ENCODE assay signal across 24 cellular contexts in genomic region chr16:57315401-57315800, GRCh38. TPM values are rescaled to one million over a fixed set of nuclear protein-coding genes. Genes with fewer than 3 reads are reported as not detected.
DNase-seq lines count a peak whose midpoint lies in the region; ATAC-seq and TF ChIP-seq lines count a peak whose summit lies in the region.
"Had no signal": no experiment of that assay in that cellular context is flagged by ENCODE, and none has a peak within 500 bp of the region (broad histone marks: within the 10 kb centered on the region; RNA-seq: fewer than 3 reads in every experiment).

No MANE protein-coding gene starts in this region.

- H3K9me3 ChIP-seq in left ventricle myocardium inferior (replicated peaks) (no peaks in the 10 kb centered on the region), SJSA1 (replicated peaks) (0 out of 2 replicates have a peak, but pooled peaks cover 3% of the 10 kb centered on the region), OCI-LY7 (ENCODE audit: low read length) (no peaks in the 10 kb centered on the region), PC-9 (ENCODE audit: insufficient read depth, low read depth) (no peaks in the 10 kb centered on the region)
- H3K9me3 ChIP-seq: Peyer's patch, SK-N-SH had no signal

- H3K27ac ChIP-seq in left ventricle myocardium inferior (replicated peaks) = peak overlapping the region; percentile 52
- peak overlapping the region; percentile 78 for H3K27ac ChIP-seq in SJSA1
- H3K27ac ChIP-seq in OCI-LY7 (ENCODE audit: low read depth, low read length, poor library complexity, severe bottlenecking) = no peak overlapping the region
- H3K27ac ChIP-seq in PC-9 = no peak overlapping the region
- H3K27ac ChIP-seq: brain microvascular endothelial cell, C4-2B, WERI-Rb-1 had no signal

- H3K4me1 ChIP-seq in left ventricle myocardium inferior (peaks cover 45% of the 10 kb centered on the region), SJSA1 (replicated peaks) (peaks cover 54% of the 10 kb centered on the region), OCI-LY7 (ENCODE audit: insufficient read depth, low read length, poor library complexity, severe bottlenecking) (peaks cover 7% of the 10 kb centered on the region), PC-9 (replicated peaks; ENCODE audit: insufficient read depth) (peaks cover 28% of the 10 kb centered on the region)

- no peak overlapping the region for H3K27ac Mint-ChIP-seq in type B pancreatic cell
- H3K27ac Mint-ChIP-seq: T-helper 2 cell treated with Interferon-gamma antibody and Interleukin-4, amounts not matched to agents 5 μg/mL and 100 μg/mL, for 36 hours had no signal

- no peak for DNase-seq in left ventricle myocardium inferior
- DNase-seq in Right ventricle myocardium superior = no peak
- peak; percentile 56 to 58 for DNase-seq in SJSA1 (ENCODE audit: low read depth in 1 of 2, low spot score in 2 of 2)
- DNase-seq in left lobe of liver (ENCODE audit: low spot score) = peak; percentile 21
- DNase-seq in type B pancreatic cell (ENCODE audit: extremely low spot score, unreplicated experiment) = peak; percentile 18
- no peak for DNase-seq in OCI-LY7 (ENCODE audit: low spot score)
- no peak for DNase-seq in PC-9
- DNase-seq: activated CD4-positive, alpha-beta T cell treated with anti-CD3 and anti-CD28 coated beads, Interleukin-2, amount 50 U/mL, for 1 hour; brain microvascular endothelial cell; kidney glomerular epithelial cell; mesendoderm; naive B cell; NCI-H1048; NCI-H1930; NCI-H226; NCI-H774; occipital lobe; Peyer's patch; SK-N-SH; WERI-Rb-1 had no signal

- H3K27me3 Mint-ChIP-seq in type B pancreatic cell = peaks cover 3% of the 10 kb centered on the region

- intact Hi-C loops in left ventricle myocardium inferior (cut with micrococcal nuclease) = no loop called here
- intact Hi-C loops in Right ventricle myocardium superior (cut with DNase I) = no loop called here
- intact Hi-C loops in OCI-LY7 (cut with micrococcal nuclease; ENCODE audit: unreplicated experiment) = no loop called here
- intact Hi-C loops in PC-9 (cut with micrococcal nuclease; ENCODE audit: unreplicated experiment) = no loop called here

- no peaks in the 10 kb centered on the region for H3K36me3 ChIP-seq in left ventricle myocardium inferior
- H3K36me3 ChIP-seq in SJSA1 = no peaks in the 10 kb centered on the region
- H3K36me3 ChIP-seq in OCI-LY7 (ENCODE audit: insufficient read depth, low read length) = no peaks in the 10 kb centered on the region
- H3K36me3 ChIP-seq in PC-9 (ENCODE audit: low read depth) = no peaks in the 10 kb centered on the region
- H3K36me3 ChIP-seq: brain microvascular endothelial cell, Peyer's patch, WERI-Rb-1 had no signal

- no TSS peak for BruUV-seq in OCI-LY7 (replicated peaks; lab: Mats Ljungman, UMichigan)
- no TSS peak for BruUV-seq in PC-9 (replicated peaks; lab: Mats Ljungman, UMichigan)

- no peaks in the 10 kb centered on the region for H4K20me1 ChIP-seq in OCI-LY7 (ENCODE audit: insufficient read depth, low read length)
- H4K20me1 ChIP-seq in PC-9 (ENCODE audit: insufficient read depth) = no peaks in the 10 kb centered on the region

- H3K4me1 Mint-ChIP-seq in type B pancreatic cell (ENCODE audit: unreplicated experiment) = no peaks in the 10 kb centered on the region

- H3K4me3 Mint-ChIP-seq in type B pancreatic cell = no peak overlapping the region
- H3K4me3 Mint-ChIP-seq: naive B cell had no signal

- no peaks in the 10 kb centered on the region for H3K9me3 Mint-ChIP-seq in type B pancreatic cell
- H3K9me3 Mint-ChIP-seq: naive B cell; T-helper 2 cell treated with Interferon-gamma antibody and Interleukin-4, amounts not matched to agents 5 μg/mL and 100 μg/mL, for 36 hours had no signal

- H2AFZ ChIP-seq in OCI-LY7 (ENCODE audit: low read length) (no peak overlapping the region), PC-9 (no peak overlapping the region)

- CTCF ChIA-PET in OCI-LY7 (lab: Charles Lee; ENCODE audit: unreplicated experiment) = no interaction called here
- CTCF ChIA-PET in PC-9 (lab: Charles Lee) = no interaction called here

- no peak overlapping the region for H3K4me2 ChIP-seq in OCI-LY7 (ENCODE audit: low read length)
- no peak overlapping the region for H3K4me2 ChIP-seq in PC-9

- ATAC-seq in Right ventricle myocardium superior (ENCODE audit: poor library complexity) (no peak), left lobe of liver (no peak), GM18873 (IDR thresholded peaks at IDR 0.05; ENCODE audit: low FRiP score, unreplicated experiment) (no peak)

- POLR2A ChIA-PET in OCI-LY7 (lab: Charles Lee) = interaction anchor here (0.7 kb wide), 1 partner anchor 24 kb away, joined by 5 read pairs; no protein-coding TSS in a partner anchor
- POLR2A ChIA-PET in PC-9 (lab: Charles Lee; ENCODE audit: unreplicated experiment) = no interaction called here

- H3K79me2 ChIP-seq in OCI-LY7 (ENCODE audit: insufficient read depth, low read depth, low read length) = no peaks in the 10 kb centered on the region
- no peaks in the 10 kb centered on the region for H3K79me2 ChIP-seq in PC-9 (ENCODE audit: low read depth)

- H3K27me3 ChIP-seq in left ventricle myocardium inferior (ENCODE audit: low read depth) (no peaks in the 10 kb centered on the region), SJSA1 (replicated peaks) (no peaks in the 10 kb centered on the region), PC-9 (ENCODE audit: insufficient read depth, low read depth) (no peaks in the 10 kb centered on the region)
- H3K27me3 ChIP-seq: brain microvascular endothelial cell, Peyer's patch had no signal

- no peak overlapping the region for H3K4me3 ChIP-seq in left ventricle myocardium inferior
- H3K4me3 ChIP-seq in SJSA1 = no peak overlapping the region
- H3K4me3 ChIP-seq in OCI-LY7 (ENCODE audit: low read depth, low read length, poor library complexity, severe bottlenecking) = no peak overlapping the region
- H3K4me3 ChIP-seq in PC-9 = no peak overlapping the region
- H3K4me3 ChIP-seq: Peyer's patch had no signal

- TF ChIP-seq CTCF in left ventricle myocardium inferior (IDR thresholded peaks at IDR 0.05; ENCODE audit: borderline replicate concordance) = no peak
- TF ChIP-seq CTCF in type B pancreatic cell (conservative IDR thresholded peaks at IDR 0.05) = no peak
- no peak for TF ChIP-seq CTCF in OCI-LY7 (conservative IDR thresholded peaks at IDR 0.05; ENCODE audit: low read length)
- no peak for TF ChIP-seq CTCF in PC-9 (conservative IDR thresholded peaks at IDR 0.05)

- H3K36me3 Mint-ChIP-seq in type B pancreatic cell = no peaks in the 10 kb centered on the region
- H3K36me3 Mint-ChIP-seq: naive B cell had no signal

- peaks cover 13% of the 10 kb centered on the region; the same call in 1 of the 2 replicates for H3F3A ChIP-seq in PC-9 (ENCODE audit: insufficient read depth, low read depth)

- no peaks in the 10 kb centered on the region for H3K9me2 ChIP-seq in OCI-LY7 (ENCODE audit: insufficient read depth, low read length)
- no peaks in the 10 kb centered on the region for H3K9me2 ChIP-seq in PC-9 (ENCODE audit: insufficient read depth)
- H3K9me2 ChIP-seq: SK-N-SH had no signal

RNA-seq across cellular contexts. Expression of gene PLLP, which starts 30.9 kb away (rescaled TPM):
- total RNA-seq in left ventricle myocardium inferior (5.2 TPM), Right ventricle myocardium superior (3.2 TPM), left lobe of liver (7.5 TPM), type B pancreatic cell (ENCODE audit: low replicate concordance) (4.9 and 5.1 TPM in 2 replicates), OCI-LY7 (2022) (not detected in 2 replicates), PC-9 (2021) (1.8 and 2.8 TPM in 2 replicates)
- total RNA-seq in SJSA1 (2014; rRNA removed; shearing (Covaris generic)) = not detected in 2 replicates
- 0.08 and 0.22 TPM in 2 replicates for total RNA-seq in OCI-LY7 (2014; rRNA removed; shearing (Covaris generic))

RNA-seq across cellular contexts. Expression of gene CCL22, which starts 43.2 kb away (rescaled TPM):
- total RNA-seq in left ventricle myocardium inferior (not detected), Right ventricle myocardium superior (not detected), left lobe of liver (0.40 TPM), type B pancreatic cell (ENCODE audit: low replicate concordance) (0.17 TPM in 1 of 2 replicates, not detected in the other), OCI-LY7 (2022) (not detected in 2 replicates), PC-9 (2021) (0.24 and 0.35 TPM in 2 replicates)
- not detected in 2 replicates for total RNA-seq in SJSA1 (2014; rRNA removed; shearing (Covaris generic))
- not detected in 2 replicates for total RNA-seq in OCI-LY7 (2014; rRNA removed; shearing (Covaris generic))
- total RNA-seq: glomerular endothelial cell, occipital lobe had no signal

RNA-seq across cellular contexts. Expression of gene CX3CL1, which starts 56.9 kb away (rescaled TPM):
- total RNA-seq in left ventricle myocardium inferior = 11.7 TPM
- 11.6 TPM for total RNA-seq in Right ventricle myocardium superior
- 0.18 and 0.38 TPM in 2 replicates for total RNA-seq in SJSA1 (2014; rRNA removed; shearing (Covaris generic))
- total RNA-seq in left lobe of liver = 13.8 TPM
- total RNA-seq in type B pancreatic cell (ENCODE audit: low replicate concordance) = 1.4 and 17.8 TPM in 2 replicates
- not detected in 2 replicates for total RNA-seq in OCI-LY7 (2014; rRNA removed; shearing (Covaris generic))
- total RNA-seq in OCI-LY7 (2022) = not detected in 2 replicates
- total RNA-seq in PC-9 (2021) = not detected in 2 replicates

Comparison
In these comparisons a context has a peak if more than half of its experiments do, and no peak if none do; other contexts are left out.
1. DNase-seq: peak in SJSA1 (2 of 2), left lobe of liver (single experiment) and type B pancreatic cell (single experiment); none in left ventricle myocardium inferior (single experiment), Right ventricle myocardium superior (single experiment), OCI-LY7 (single experiment) and PC-9 (0 of 2).
2. H3K27ac ChIP-seq: peak in left ventricle myocardium inferior (single experiment) and SJSA1 (single experiment); none in OCI-LY7 (single experiment) and PC-9 (single experiment).